21 cellular contexts compared by ENCODE assay signal in genomic region chr5:123483446-123484077, GRCh38. TPM values are rescaled to one million over a fixed set of nuclear protein-coding genes. Genes with fewer than 3 reads are reported as not detected.
A peak's percentile ranks its signal among the peaks of the same experiment; 100 is the strongest.
DNase-seq lines count a peak whose midpoint lies in the region; ATAC-seq, FAIRE-seq and TF ChIP-seq lines count a peak whose summit lies in the region.
"Had no signal": no experiment of that assay in that cellular context is flagged by ENCODE, and none has a peak within 500 bp of the region (broad histone marks: within the 10 kb centered on the region; RNA-seq: fewer than 3 reads in every experiment).

No MANE protein-coding gene starts in this region.

- DNase-seq in choroid plexus epithelial cell (ENCODE audit: low read depth) (peak; percentile 33), right lobe of liver (no peak), osteoblast (ENCODE audit: insufficient read length, low spot score, missing footprints) (no peak), HTR-8/SVneo (ENCODE audit: insufficient read length, low spot score) (no peak), cardiac septum (ENCODE audit: low spot score) (no peak), NCI-H1417 treated with DMSO at 0.1 percent for 48 hours (lab: John Stamatoyannopoulos, UW) (no peak)
- DNase-seq: C1 segment of cervical spinal cord; CD4-positive, CD25-positive, alpha-beta regulatory T cell; CD8-positive, alpha-beta memory T cell; COR-L47; DMS 273 treated with DMSO at 0.1 percent for 48 hours; DMS53; DND-41; EL; H9 had no signal

- H3K27ac ChIP-seq in ACC112 (ENCODE audit: low read depth, low read length) (no peak overlapping the region), right lobe of liver (no peak overlapping the region), osteoblast (ENCODE audit: low read depth, low read length) (no peak overlapping the region)
- H3K27ac ChIP-seq: 22Rv1, A549 had no signal

- H3K36me3 ChIP-seq in ACC112 (ENCODE audit: insufficient read depth, low read length), result no peaks in the 10 kb centered on the region
- H3K36me3 ChIP-seq in right lobe of liver, result no peaks in the 10 kb centered on the region
- no peaks in the 10 kb centered on the region for H3K36me3 ChIP-seq in osteoblast (ENCODE audit: insufficient read depth, low read length)

- H3K9me3 ChIP-seq in right lobe of liver (no peaks in the 10 kb centered on the region), osteoblast (ENCODE audit: low read depth, low read length) (no peaks in the 10 kb centered on the region)
- H3K9me3 ChIP-seq: A549 had no signal

- H3K27me3 ChIP-seq in ACC112 (ENCODE audit: insufficient read depth, low read length), result no peaks in the 10 kb centered on the region
- H3K27me3 ChIP-seq in right lobe of liver, result no peaks in the 10 kb centered on the region
- H3K27me3 ChIP-seq in osteoblast (ENCODE audit: insufficient read depth, low read length), result no peaks in the 10 kb centered on the region

- no peak overlapping the region for H3K4me3 ChIP-seq in ACC112 (ENCODE audit: low read depth, low read length)
- no peak overlapping the region for H3K4me3 ChIP-seq in choroid plexus epithelial cell (ENCODE audit: low read depth, low read length)
- no peak overlapping the region for H3K4me3 ChIP-seq in right lobe of liver
- no peak overlapping the region for H3K4me3 ChIP-seq in osteoblast (ENCODE audit: insufficient read depth, low read length)
- H3K4me3 ChIP-seq: A549, GM12878 had no signal

- intact Hi-C loops in right lobe of liver (cut with DNase I) (no loop called here), cardiac septum (cut with DNase I) (no loop called here)

- H3K4me1 ChIP-seq in ACC112 (ENCODE audit: control insufficient read depth, insufficient read depth, low read length, unreplicated experiment) (peaks cover 25% of the 10 kb centered on the region), right lobe of liver (peaks cover 0 to 13% (median 6%) of the 10 kb centered on the region in 4 donors), osteoblast (ENCODE audit: insufficient read depth, low read length) (peaks cover 16% of the 10 kb centered on the region)
- H3K4me1 ChIP-seq: A549 had no signal

- H2AFZ ChIP-seq in ACC112 (ENCODE audit: low read length, unreplicated experiment), result peak overlapping the region; percentile 7
- H2AFZ ChIP-seq in osteoblast (ENCODE audit: low read length), result peak overlapping the region; percentile 39

- no peak overlapping the region for H3K4me2 ChIP-seq in osteoblast (ENCODE audit: insufficient read depth, low read length)
- H3K4me2 ChIP-seq: A549 had no signal

- no peak for FAIRE-seq in HTR-8/SVneo (lab: Jason Lieb, UNC)
- FAIRE-seq: A549, GM12878, GM19239, H1 had no signal

- no peak for TF ChIP-seq POLR2A in right lobe of liver (IDR thresholded peaks at IDR 0.05)

- H3K79me2 ChIP-seq in ACC112 (ENCODE audit: control insufficient read depth, insufficient read depth, low read length, unreplicated experiment) (no peaks in the 10 kb centered on the region), osteoblast (ENCODE audit: insufficient read depth, low read length) (no peaks in the 10 kb centered on the region)

- peak; percentile 27 to 53 (median 43) for ATAC-seq in right lobe of liver
- ATAC-seq: A549, GM12878 had no signal

- no peak for TF ChIP-seq CTCF in choroid plexus epithelial cell (conservative IDR thresholded peaks at IDR 0.05; ENCODE audit: low read depth, low read length)
- no peak for TF ChIP-seq CTCF in right lobe of liver (IDR thresholded peaks at IDR 0.05)
- TF ChIP-seq CTCF in osteoblast (IDR thresholded peaks at IDR 0.05; ENCODE audit: extremely low read depth, low read depth, low read length), result no peak

- H4K20me1 ChIP-seq in osteoblast (ENCODE audit: insufficient read depth, low read length), result no peaks in the 10 kb centered on the region

RNA-seq across cellular contexts. Expression of gene CSNK1G3, which starts 28.4 kb away (rescaled TPM):
- 10 to 100 TPM; 17.4 to 25.6 (median 19.6) TPM for total RNA-seq in right lobe of liver
- total RNA-seq in osteoblast, result 79.3 and 91.2 TPM in 2 replicates
- total RNA-seq in cardiac septum, result 28.0 TPM
